8 cellular contexts compared by ENCODE assay signal in genomic region chr3:41961061-41961749, GRCh38. TPM values are rescaled to one million over a fixed set of nuclear protein-coding genes. Genes with fewer than 3 reads are reported as not detected.
A peak's percentile ranks its signal among the peaks of the same experiment; 100 is the strongest.
DNase-seq lines count a peak whose midpoint lies in the region; ATAC-seq, FAIRE-seq and TF ChIP-seq lines count a peak whose summit lies in the region.

No MANE protein-coding gene starts in this region.

- FAIRE-seq in RCC 7860 (lab: Jason Lieb, UNC) = no peak

- TF ChIP-seq CTCF in BJ (IDR thresholded peaks at IDR 0.05; ENCODE audit: insufficient read depth, low read depth, low read length) = no peak

- ATAC-seq in GM19372 (IDR thresholded peaks at IDR 0.05; ENCODE audit: low read depth, unreplicated experiment) = peak; percentile 6
- ATAC-seq in HG03521 (IDR thresholded peaks at IDR 0.05; ENCODE audit: unreplicated experiment) = peak; percentile 13

- H3K27me3 ChIP-seq in BJ (ENCODE audit: control insufficient read depth, insufficient read depth, low read length) = no peaks in the 10 kb centered on the region
- H3K27me3 ChIP-seq in subcutaneous abdominal adipose tissue (ENCODE audit: control insufficient read depth in 5 of 5, insufficient read depth in 4 of 5, low read length in 5 of 5) = no peaks in the 10 kb centered on the region

- peak overlapping the region; percentile 38 to 90 (median 81) for H3K9ac ChIP-seq in subcutaneous abdominal adipose tissue (ENCODE audit: low read length in 5 of 5)

- H3K27ac ChIP-seq in subcutaneous abdominal adipose tissue (ENCODE audit: low read depth, low read length) = peak overlapping the region; percentile 65

- DNase-seq in BJ (ENCODE audit: low read depth) = no peak
- DNase-seq in RCC 7860 (ENCODE audit: low spot score) = peak; percentile 27
- peak; percentile 22 for DNase-seq in activated gamma-delta T cell treated with anti-CD3 and anti-CD28 coated beads, Interleukin-2, amount 50 U/mL, for 16 hours (ENCODE audit: low read depth)
- peak; percentile 20 for DNase-seq in globus pallidus (ENCODE audit: low spot score)
- peak in 36 of 56 donors; percentile 5 to 71 (median 40) for DNase-seq in nucleus accumbens (lab: John Stamatoyannopoulos, UW)

- CTCF ChIA-PET in BJ (lab: Yijun Ruan, JAX) = interaction anchor here (0.6 to 1.7 kb wide), 2 partner anchors 33 to 138 kb away, joined by 3 to 8 read pairs; no protein-coding TSS in a partner anchor

- peak overlapping the region; percentile 72 for H3K4me3 ChIP-seq in BJ (ENCODE audit: low read depth, low read length)
- H3K4me3 ChIP-seq in subcutaneous abdominal adipose tissue (ENCODE audit: low read depth in 1 of 5, low read length in 5 of 5) = peak overlapping the region; percentile 87 to 98 (median 94)

- POLR2A ChIA-PET in BJ (lab: Charles Lee) = interaction anchor here (0.6 to 1.2 kb wide), 3 partner anchors 19 to 72 kb away, joined by 3 read pairs; no protein-coding TSS in a partner anchor

- H3K4me1 ChIP-seq in subcutaneous abdominal adipose tissue (ENCODE audit: control insufficient read depth in 5 of 5, insufficient read depth in 5 of 5, low read length in 5 of 5) = peaks cover 2 to 22% (median 14%) of the 10 kb centered on the region in 5 donors

- H3K36me3 ChIP-seq in BJ (ENCODE audit: control insufficient read depth, insufficient read depth, low read length) (no peaks in the 10 kb centered on the region), subcutaneous abdominal adipose tissue (ENCODE audit: control insufficient read depth in 5 of 5, insufficient read depth in 5 of 5, low read length in 5 of 5) (no peaks in the 10 kb centered on the region)

- no peaks in the 10 kb centered on the region for H3K9me3 ChIP-seq in subcutaneous abdominal adipose tissue (ENCODE audit: control insufficient read depth in 5 of 5, low read length in 5 of 5)

RNA-seq across cellular contexts. Expression of gene ULK4, which starts 0.7 kb away (rescaled TPM):
- 1.6 and 2.7 TPM in 2 replicates for polyA plus RNA-seq in BJ (2011; rRNA removed)
- 5.9 and 9.3 TPM in 2 replicates for polyA minus RNA-seq in BJ (2011; rRNA and poly(A)+ RNA removed)
